In the genomic region with DNA sequence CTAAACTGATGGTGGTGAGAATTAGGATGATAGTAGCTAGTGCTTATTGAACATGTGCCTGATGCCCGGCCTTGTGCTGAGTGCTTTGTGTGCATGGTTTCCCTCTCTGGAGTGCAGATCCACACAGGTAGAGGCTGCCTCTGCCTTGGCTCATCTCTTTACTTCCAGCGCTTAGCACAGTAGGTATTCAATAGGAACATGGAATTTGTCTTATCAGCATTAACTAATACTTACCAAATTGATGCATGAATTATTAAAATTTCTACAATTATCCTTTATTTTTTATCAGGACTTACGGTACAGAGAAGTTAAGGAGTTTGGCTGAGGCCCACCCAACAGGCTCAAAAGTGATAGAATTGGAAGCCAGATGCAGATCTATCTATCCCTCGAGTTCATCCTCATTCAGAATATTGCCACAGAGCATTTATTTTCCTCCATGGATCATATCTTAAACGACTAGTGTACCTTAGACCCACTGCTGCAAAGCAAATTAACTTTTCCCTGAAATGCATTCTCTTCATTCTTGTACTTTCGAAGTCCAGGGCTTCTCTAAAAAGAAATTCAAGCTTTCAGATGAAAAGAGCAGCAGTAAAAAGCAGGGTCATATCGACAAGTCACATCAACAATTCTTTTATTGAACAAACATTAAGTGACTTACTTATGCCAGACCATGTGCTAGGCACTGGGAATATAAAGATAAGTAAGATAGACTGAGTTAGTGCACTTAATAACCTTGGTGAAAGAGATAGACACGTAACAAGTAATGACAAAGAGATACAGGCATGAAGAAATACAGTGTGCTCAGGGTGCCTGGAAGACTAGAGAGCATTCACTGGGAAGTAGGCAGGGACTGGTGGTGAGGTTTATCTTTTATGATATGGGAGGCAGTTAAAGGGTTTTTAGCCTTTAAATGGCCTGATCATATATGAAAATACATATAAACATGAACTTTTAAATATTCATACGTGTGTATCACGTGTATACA, we compare ENCODE assay signal across 24 cellular contexts.
DNase-seq lines count a peak whose midpoint lies in the region; ATAC-seq, FAIRE-seq and TF ChIP-seq lines count a peak whose summit lies in the region.
"Had no signal": no experiment of that assay in that cellular context is flagged by ENCODE, and none has a peak within 500 bp of the region (broad histone marks: within the 10 kb centered on the region; RNA-seq: fewer than 3 reads in every experiment).

No MANE protein-coding gene starts in this region.

- no peaks in the 10 kb centered on the region for H3K9me3 Mint-ChIP-seq in Caco-2 (ENCODE audit: unreplicated experiment)
- no peaks in the 10 kb centered on the region for H3K9me3 Mint-ChIP-seq in endothelial cell (ENCODE audit: unreplicated experiment)
- no peaks in the 10 kb centered on the region for H3K9me3 Mint-ChIP-seq in progenitor cell of endocrine pancreas (ENCODE audit: low read depth)
- H3K9me3 Mint-ChIP-seq: CD4-positive, CD25-positive, alpha-beta regulatory T cell; GM23338 had no signal

- CTCF ChIA-PET in Caco-2 (lab: Charles Lee), result interaction anchor here (0.7 to 1.3 kb wide), 6 partner anchors 96 to 326 kb away, joined by 3 to 6 read pairs (median 4); no protein-coding TSS in a partner anchor

- ATAC-seq in sciatic nerve, result no peak
- ATAC-seq: GM23338 had no signal

- FAIRE-seq in TTC549 (lab: Jason Lieb, UNC), result peak; percentile 95
- FAIRE-seq: D721Med, G401.6, HTR-8/SVneo had no signal

- peak overlapping the region; percentile 82 for H3K27ac Mint-ChIP-seq in Caco-2 (ENCODE audit: unreplicated experiment)
- H3K27ac Mint-ChIP-seq in endothelial cell (ENCODE audit: unreplicated experiment), result peak overlapping the region; percentile 2
- H3K27ac Mint-ChIP-seq in progenitor cell of endocrine pancreas, result peak overlapping the region; percentile 16
- H3K27ac Mint-ChIP-seq: CD4-positive, CD25-positive, alpha-beta regulatory T cell; GM23338 had no signal

- H3K4me3 Mint-ChIP-seq in Caco-2 (ENCODE audit: unreplicated experiment) (peak overlapping the region; percentile 59), endothelial cell (ENCODE audit: unreplicated experiment) (no peak overlapping the region), progenitor cell of endocrine pancreas (ENCODE audit: low read depth) (no peak overlapping the region)
- H3K4me3 Mint-ChIP-seq: CD4-positive, CD25-positive, alpha-beta regulatory T cell; GM23338 had no signal

- H3K9me3 ChIP-seq in Caco-2, result no peaks in the 10 kb centered on the region
- H3K9me3 ChIP-seq: BLaER1, SJSA1 had no signal

- no peaks in the 10 kb centered on the region for H3K27me3 ChIP-seq in Caco-2 (replicated peaks; ENCODE audit: control insufficient read depth, insufficient read depth, low read length)
- H3K27me3 ChIP-seq: BLaER1, SJSA1 had no signal

- no TSS peak for BruUV-seq in Caco-2 (replicated peaks; lab: Mats Ljungman, UMichigan)

- peak in 1 of 2 experiments; percentile 19 for DNase-seq in Caco-2
- DNase-seq in endothelial cell (ENCODE audit: low spot score), result no peak
- no peak for DNase-seq in progenitor cell of endocrine pancreas (ENCODE audit: low spot score, unreplicated experiment)
- no peak for DNase-seq in sciatic nerve (ENCODE audit: low spot score)
- DNase-seq in NCI-H2107 treated with DMSO at 0.1 percent for 48 hours (lab: John Stamatoyannopoulos, UW; ENCODE audit: unreplicated experiment), result no peak
- DNase-seq in stimulated activated naive CD4-positive, alpha-beta T cell (lab: John Stamatoyannopoulos, UW), result no peak
- DNase-seq: CD4-positive, CD25-positive, alpha-beta regulatory T cell; DMS53; HCEC 1CT; Kasumi-1; NCI-H1105; NCI-H2029; NCI-H446 treated with DMSO at 0.1 percent for 48 hours; NCI-H526; NCI-H82; Right ventricle myocardium superior; RPMI8226 had no signal

- H3K27me3 Mint-ChIP-seq in Caco-2 (ENCODE audit: insufficient read depth, unreplicated experiment) (no peaks in the 10 kb centered on the region), endothelial cell (ENCODE audit: unreplicated experiment) (no peaks in the 10 kb centered on the region), progenitor cell of endocrine pancreas (no peaks in the 10 kb centered on the region)

- H3K4me1 ChIP-seq in Caco-2, result peaks cover 14% of the 10 kb centered on the region; the same call in 1 of the 2 replicates
- H3K4me1 ChIP-seq: BLaER1, SJSA1 had no signal

- H3K36me3 Mint-ChIP-seq in Caco-2 (ENCODE audit: insufficient read depth, unreplicated experiment) (peaks cover 5% of the 10 kb centered on the region), endothelial cell (ENCODE audit: low read depth, unreplicated experiment) (no peaks in the 10 kb centered on the region), progenitor cell of endocrine pancreas (ENCODE audit: insufficient read depth) (no peaks in the 10 kb centered on the region)
- H3K36me3 Mint-ChIP-seq: CD4-positive, CD25-positive, alpha-beta regulatory T cell had no signal

- H3K36me3 ChIP-seq in Caco-2 (ENCODE audit: control insufficient read depth, insufficient read depth, low read length), result no peaks in the 10 kb centered on the region
- H3K36me3 ChIP-seq: BLaER1, SJSA1 had no signal

- POLR2A ChIA-PET in Caco-2 (lab: Charles Lee), result interaction anchor here (0.5 to 1.2 kb wide), 3 partner anchors 126 to 290 kb away, joined by 3 to 6 read pairs (median 3); partner anchors contain the start of gene ARRDC3

- H3K4me3 ChIP-seq in Caco-2 (ENCODE audit: low read depth, low read length), result no peak overlapping the region
- H3K4me3 ChIP-seq: BLaER1, GM23338, SJSA1 had no signal

- no peak for TF ChIP-seq CTCF in Caco-2 (IDR thresholded peaks at IDR 0.05; ENCODE audit: insufficient read depth in 1 of 2, low read depth in 1 of 2, low read length in 1 of 2, severe bottlenecking in 1 of 2, unreplicated experiment in 1 of 2)
- no peak for TF ChIP-seq CTCF in endothelial cell (IDR thresholded peaks at IDR 0.05; ENCODE audit: unreplicated experiment)
- TF ChIP-seq CTCF in progenitor cell of endocrine pancreas (IDR thresholded peaks at IDR 0.05; ENCODE audit: unreplicated experiment), result no peak

- intact Hi-C loops in Caco-2 (cut with micrococcal nuclease; ENCODE audit: unreplicated experiment), result loop anchor here (2.0 kb wide), 1 partner anchor 160 kb away; no protein-coding TSS in a partner anchor
- intact Hi-C loops in sciatic nerve (cut with DNase I), result loop anchor here (10.0 kb wide), 1 partner anchor 158 kb away; no protein-coding TSS in a partner anchor

- H3K4me1 Mint-ChIP-seq in Caco-2 (ENCODE audit: low read depth, unreplicated experiment), result peaks cover 18% of the 10 kb centered on the region
- H3K4me1 Mint-ChIP-seq in endothelial cell (ENCODE audit: unreplicated experiment), result no peaks in the 10 kb centered on the region
- peaks cover 8% of the 10 kb centered on the region for H3K4me1 Mint-ChIP-seq in progenitor cell of endocrine pancreas (ENCODE audit: low read depth)
- H3K4me1 Mint-ChIP-seq: CD4-positive, CD25-positive, alpha-beta regulatory T cell had no signal

Comparison
In these comparisons a context has a peak if more than half of its experiments do, and no peak if none do; other contexts are left out.
1. H3K27ac Mint-ChIP-seq: peak in every context shown above with its lines; median percentile 82 in Caco-2; 16 in progenitor cell of endocrine pancreas; 2 in endothelial cell.